Comparison of ENCODE assay signal across 1 cellular context in the genomic region with DNA sequence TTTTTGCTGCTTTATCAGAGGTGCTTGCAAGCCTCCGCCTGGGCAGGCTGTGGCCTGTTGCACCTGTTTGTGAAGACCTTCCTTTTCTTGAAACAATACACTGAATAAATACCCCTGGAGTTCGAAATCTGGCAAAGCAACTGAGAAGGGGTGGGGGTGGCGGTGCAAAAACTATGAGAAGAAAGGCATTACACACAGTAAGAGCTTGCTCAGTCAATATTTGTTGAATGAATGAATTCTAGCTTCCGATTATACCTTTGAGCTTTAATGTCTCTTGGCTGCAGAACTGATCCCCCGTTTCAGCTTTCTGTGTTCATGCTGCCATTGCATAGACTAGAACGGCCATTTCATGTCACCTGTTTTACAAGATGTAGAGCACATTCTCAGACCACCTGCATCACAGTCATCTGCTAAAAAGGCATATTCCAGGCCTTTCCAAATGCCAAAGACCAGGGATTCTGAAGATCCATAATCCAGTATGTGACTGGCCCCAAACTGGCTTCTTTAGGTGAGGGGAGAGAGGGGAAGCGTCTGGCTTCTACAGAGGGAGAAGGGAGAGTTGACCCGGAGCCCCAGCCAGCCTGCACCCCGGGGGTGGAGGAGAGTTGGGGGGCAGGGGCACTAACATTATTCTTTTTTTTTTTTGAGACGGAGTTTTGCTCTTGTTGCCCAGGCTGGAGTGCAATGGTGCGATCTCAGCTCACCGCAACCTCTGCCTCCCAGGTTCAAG.
TF ChIP-seq lines count a peak whose summit lies in the region.

No MANE protein-coding gene starts in this region.

TF ChIP-seq in HepG2, 621 proteins besides CTCF, POLR2A, EP300 and RAD21 (continued from another document and continues in another):
- TF ChIP-seq, protein P1, sequence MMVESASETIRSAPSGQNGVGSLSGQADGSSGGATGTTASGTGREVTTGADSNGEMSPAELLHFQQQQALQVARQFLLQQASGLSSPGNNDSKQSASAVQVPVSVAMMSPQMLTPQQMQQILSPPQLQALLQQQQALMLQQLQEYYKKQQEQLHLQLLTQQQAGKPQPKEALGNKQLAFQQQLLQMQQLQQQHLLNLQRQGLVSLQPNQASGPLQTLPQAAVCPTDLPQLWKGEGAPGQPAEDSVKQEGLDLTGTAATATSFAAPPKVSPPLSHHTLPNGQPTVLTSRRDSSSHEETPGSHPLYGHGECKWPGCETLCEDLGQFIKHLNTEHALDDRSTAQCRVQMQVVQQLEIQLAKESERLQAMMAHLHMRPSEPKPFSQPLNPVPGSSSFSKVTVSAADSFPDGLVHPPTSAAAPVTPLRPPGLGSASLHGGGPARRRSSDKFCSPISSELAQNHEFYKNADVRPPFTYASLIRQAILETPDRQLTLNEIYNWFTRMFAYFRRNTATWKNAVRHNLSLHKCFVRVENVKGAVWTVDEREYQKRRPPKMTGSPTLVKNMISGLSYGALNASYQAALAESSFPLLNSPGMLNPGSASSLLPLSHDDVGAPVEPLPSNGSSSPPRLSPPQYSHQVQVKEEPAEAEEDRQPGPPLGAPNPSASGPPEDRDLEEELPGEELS (CRISPR knock-in tag; IDR thresholded peaks at IDR 0.05), result peak; percentile 93
- no peak for TF ChIP-seq NFYB (CRISPR knock-in tag; IDR thresholded peaks at IDR 0.05)
- TF ChIP-seq ZNF550 (CRISPR knock-in tag; IDR thresholded peaks at IDR 0.05; ENCODE audit: borderline replicate concordance), result no peak
- 0 out of 2 replicates have a peak, but pooled peaks have one; percentile 24 for TF ChIP-seq ZNF614 (CRISPR knock-in tag; IDR thresholded peaks at IDR 0.05; ENCODE audit: borderline replicate concordance)
- no peak for TF ChIP-seq SIN3A (IDR thresholded peaks at IDR 0.05; ENCODE audit: borderline replicate concordance, low read depth, low read length)
- TF ChIP-seq ZBTB42 (CRISPR knock-in tag; IDR thresholded peaks at IDR 0.05), result no peak
- no peak for TF ChIP-seq PHB2 (IDR thresholded peaks at IDR 0.05; ENCODE audit: partially characterized antibody)
- TF ChIP-seq SOX13 (IDR thresholded peaks at IDR 0.05), result peak; percentile 89
- TF ChIP-seq SOX13 (CRISPR knock-in tag; conservative IDR thresholded peaks at IDR 0.05 in 1 of 2, IDR thresholded peaks at IDR 0.05 in 1 of 2), result peak in 1 of 2 experiments; percentile 97; a peak in 2 of 4 replicates
- TF ChIP-seq, protein P2, sequence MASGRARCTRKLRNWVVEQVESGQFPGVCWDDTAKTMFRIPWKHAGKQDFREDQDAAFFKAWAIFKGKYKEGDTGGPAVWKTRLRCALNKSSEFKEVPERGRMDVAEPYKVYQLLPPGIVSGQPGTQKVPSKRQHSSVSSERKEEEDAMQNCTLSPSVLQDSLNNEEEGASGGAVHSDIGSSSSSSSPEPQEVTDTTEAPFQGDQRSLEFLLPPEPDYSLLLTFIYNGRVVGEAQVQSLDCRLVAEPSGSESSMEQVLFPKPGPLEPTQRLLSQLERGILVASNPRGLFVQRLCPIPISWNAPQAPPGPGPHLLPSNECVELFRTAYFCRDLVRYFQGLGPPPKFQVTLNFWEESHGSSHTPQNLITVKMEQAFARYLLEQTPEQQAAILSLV (CRISPR knock-in tag; IDR thresholded peaks at IDR 0.05; ENCODE audit: borderline replicate concordance), result no peak
- TF ChIP-seq NCOA5 (CRISPR knock-in tag; IDR thresholded peaks at IDR 0.05), result no peak
- peak; percentile 58; the same call in 1 of the 2 replicates for TF ChIP-seq ZFX (CRISPR knock-in tag; IDR thresholded peaks at IDR 0.05; ENCODE audit: low read depth)
- TF ChIP-seq THYN1 (CRISPR knock-in tag; IDR thresholded peaks at IDR 0.05; ENCODE audit: borderline replicate concordance, low read depth), result no peak
- no peak for TF ChIP-seq ZNF891 (CRISPR knock-in tag; IDR thresholded peaks at IDR 0.05)
- TF ChIP-seq, protein P3, sequence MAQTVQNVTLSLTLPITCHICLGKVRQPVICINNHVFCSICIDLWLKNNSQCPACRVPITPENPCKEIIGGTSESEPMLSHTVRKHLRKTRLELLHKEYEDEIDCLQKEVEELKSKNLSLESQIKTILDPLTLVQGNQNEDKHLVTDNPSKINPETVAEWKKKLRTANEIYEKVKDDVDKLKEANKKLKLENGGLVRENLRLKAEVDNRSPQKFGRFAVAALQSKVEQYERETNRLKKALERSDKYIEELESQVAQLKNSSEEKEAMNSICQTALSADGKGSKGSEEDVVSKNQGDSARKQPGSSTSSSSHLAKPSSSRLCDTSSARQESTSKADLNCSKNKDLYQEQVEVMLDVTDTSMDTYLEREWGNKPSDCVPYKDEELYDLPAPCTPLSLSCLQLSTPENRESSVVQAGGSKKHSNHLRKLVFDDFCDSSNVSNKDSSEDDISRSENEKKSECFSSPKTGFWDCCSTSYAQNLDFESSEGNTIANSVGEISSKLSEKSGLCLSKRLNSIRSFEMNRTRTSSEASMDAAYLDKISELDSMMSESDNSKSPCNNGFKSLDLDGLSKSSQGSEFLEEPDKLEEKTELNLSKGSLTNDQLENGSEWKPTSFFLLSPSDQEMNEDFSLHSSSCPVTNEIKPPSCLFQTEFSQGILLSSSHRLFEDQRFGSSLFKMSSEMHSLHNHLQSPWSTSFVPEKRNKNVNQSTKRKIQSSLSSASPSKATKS (CRISPR knock-in tag; IDR thresholded peaks at IDR 0.05), result peak; percentile 37; the same call in 1 of the 2 replicates
- no peak for TF ChIP-seq ZNF33B (CRISPR knock-in tag; IDR thresholded peaks at IDR 0.05)
- no peak for TF ChIP-seq ZNF552 (CRISPR knock-in tag; IDR thresholded peaks at IDR 0.05; ENCODE audit: borderline replicate concordance)
- no peak for TF ChIP-seq TCF12 (IDR thresholded peaks at IDR 0.05)
- TF ChIP-seq TCF12 (CRISPR knock-in tag; IDR thresholded peaks at IDR 0.05), result peak; percentile 81
- no peak for TF ChIP-seq CHD2 (IDR thresholded peaks at IDR 0.05; ENCODE audit: low read depth, low read length)
- TF ChIP-seq, protein P4, sequence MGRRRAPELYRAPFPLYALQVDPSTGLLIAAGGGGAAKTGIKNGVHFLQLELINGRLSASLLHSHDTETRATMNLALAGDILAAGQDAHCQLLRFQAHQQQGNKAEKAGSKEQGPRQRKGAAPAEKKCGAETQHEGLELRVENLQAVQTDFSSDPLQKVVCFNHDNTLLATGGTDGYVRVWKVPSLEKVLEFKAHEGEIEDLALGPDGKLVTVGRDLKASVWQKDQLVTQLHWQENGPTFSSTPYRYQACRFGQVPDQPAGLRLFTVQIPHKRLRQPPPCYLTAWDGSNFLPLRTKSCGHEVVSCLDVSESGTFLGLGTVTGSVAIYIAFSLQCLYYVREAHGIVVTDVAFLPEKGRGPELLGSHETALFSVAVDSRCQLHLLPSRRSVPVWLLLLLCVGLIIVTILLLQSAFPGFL (CRISPR knock-in tag; IDR thresholded peaks at IDR 0.05), result no peak
- TF ChIP-seq BRCA1 (CRISPR knock-in tag; IDR thresholded peaks at IDR 0.05), result no peak
- no peak for TF ChIP-seq TEAD2 (CRISPR knock-in tag; IDR thresholded peaks at IDR 0.05)
- no peak for TF ChIP-seq ZNF350 (CRISPR knock-in tag; IDR thresholded peaks at IDR 0.05; ENCODE audit: borderline replicate concordance, low read depth)
- no peak for TF ChIP-seq SPEN (CRISPR knock-in tag; IDR thresholded peaks at IDR 0.05; ENCODE audit: low read depth)
- TF ChIP-seq, protein P5, sequence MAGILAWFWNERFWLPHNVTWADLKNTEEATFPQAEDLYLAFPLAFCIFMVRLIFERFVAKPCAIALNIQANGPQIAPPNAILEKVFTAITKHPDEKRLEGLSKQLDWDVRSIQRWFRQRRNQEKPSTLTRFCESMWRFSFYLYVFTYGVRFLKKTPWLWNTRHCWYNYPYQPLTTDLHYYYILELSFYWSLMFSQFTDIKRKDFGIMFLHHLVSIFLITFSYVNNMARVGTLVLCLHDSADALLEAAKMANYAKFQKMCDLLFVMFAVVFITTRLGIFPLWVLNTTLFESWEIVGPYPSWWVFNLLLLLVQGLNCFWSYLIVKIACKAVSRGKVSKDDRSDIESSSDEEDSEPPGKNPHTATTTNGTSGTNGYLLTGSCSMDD (CRISPR knock-in tag; IDR thresholded peaks at IDR 0.05), result no peak
- peak; percentile 32; the same call in 1 of the 2 replicates for TF ChIP-seq ZFY (CRISPR knock-in tag; IDR thresholded peaks at IDR 0.05)
- TF ChIP-seq ZMYM2 (CRISPR knock-in tag; IDR thresholded peaks at IDR 0.05), result no peak
- TF ChIP-seq ZNF441 (CRISPR knock-in tag; IDR thresholded peaks at IDR 0.05; ENCODE audit: borderline replicate concordance), result no peak; the same call in 1 of the 2 replicates
- no peak for TF ChIP-seq ISX (CRISPR knock-in tag; conservative IDR thresholded peaks at IDR 0.05)
- no peak for TF ChIP-seq CBX2 (IDR thresholded peaks at IDR 0.05; ENCODE audit: low read depth, low read length)
- TF ChIP-seq CBX2 (CRISPR knock-in tag; IDR thresholded peaks at IDR 0.05; ENCODE audit: low read depth), result no peak
- TF ChIP-seq, protein P6, sequence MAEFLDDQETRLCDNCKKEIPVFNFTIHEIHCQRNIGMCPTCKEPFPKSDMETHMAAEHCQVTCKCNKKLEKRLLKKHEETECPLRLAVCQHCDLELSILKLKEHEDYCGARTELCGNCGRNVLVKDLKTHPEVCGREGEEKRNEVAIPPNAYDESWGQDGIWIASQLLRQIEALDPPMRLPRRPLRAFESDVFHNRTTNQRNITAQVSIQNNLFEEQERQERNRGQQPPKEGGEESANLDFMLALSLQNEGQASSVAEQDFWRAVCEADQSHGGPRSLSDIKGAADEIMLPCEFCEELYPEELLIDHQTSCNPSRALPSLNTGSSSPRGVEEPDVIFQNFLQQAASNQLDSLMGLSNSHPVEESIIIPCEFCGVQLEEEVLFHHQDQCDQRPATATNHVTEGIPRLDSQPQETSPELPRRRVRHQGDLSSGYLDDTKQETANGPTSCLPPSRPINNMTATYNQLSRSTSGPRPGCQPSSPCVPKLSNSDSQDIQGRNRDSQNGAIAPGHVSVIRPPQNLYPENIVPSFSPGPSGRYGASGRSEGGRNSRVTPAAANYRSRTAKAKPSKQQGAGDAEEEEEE (CRISPR knock-in tag; IDR thresholded peaks at IDR 0.05; ENCODE audit: borderline replicate concordance), result no peak
- no peak for TF ChIP-seq TBL1XR1 (IDR thresholded peaks at IDR 0.05; ENCODE audit: borderline replicate concordance, low read length, partially characterized antibody)
- no peak for TF ChIP-seq MXD4 (CRISPR knock-in tag; IDR thresholded peaks at IDR 0.05)
- TF ChIP-seq RAD51 (IDR thresholded peaks at IDR 0.05; ENCODE audit: borderline replicate concordance), result no peak
- 0 out of 2 replicates have a peak, but pooled peaks have one; percentile 46 for TF ChIP-seq ZNF607 (CRISPR knock-in tag; IDR thresholded peaks at IDR 0.05; ENCODE audit: borderline replicate concordance)
- peak; percentile 71; the same call in 1 of the 2 replicates for TF ChIP-seq NFKBIZ (CRISPR knock-in tag; IDR thresholded peaks at IDR 0.05)
- TF ChIP-seq CENPX (CRISPR knock-in tag; IDR thresholded peaks at IDR 0.05), result no peak
- no peak for TF ChIP-seq KDM5B (CRISPR knock-in tag; IDR thresholded peaks at IDR 0.05; ENCODE audit: borderline replicate concordance)
- TF ChIP-seq CREM (IDR thresholded peaks at IDR 0.05), result peak; percentile 87
- no peak for TF ChIP-seq CREM (CRISPR knock-in tag; IDR thresholded peaks at IDR 0.05)
- no peak for TF ChIP-seq SRSF9 (IDR thresholded peaks at IDR 0.05; ENCODE audit: borderline replicate concordance, insufficient read depth, low read depth, low read length, poor library complexity, severe bottlenecking)
- no peak for TF ChIP-seq ZNF850 (CRISPR knock-in tag; conservative IDR thresholded peaks at IDR 0.05)
- no peak for TF ChIP-seq ZNF121 (CRISPR knock-in tag; IDR thresholded peaks at IDR 0.05)
- TF ChIP-seq, protein P7, sequence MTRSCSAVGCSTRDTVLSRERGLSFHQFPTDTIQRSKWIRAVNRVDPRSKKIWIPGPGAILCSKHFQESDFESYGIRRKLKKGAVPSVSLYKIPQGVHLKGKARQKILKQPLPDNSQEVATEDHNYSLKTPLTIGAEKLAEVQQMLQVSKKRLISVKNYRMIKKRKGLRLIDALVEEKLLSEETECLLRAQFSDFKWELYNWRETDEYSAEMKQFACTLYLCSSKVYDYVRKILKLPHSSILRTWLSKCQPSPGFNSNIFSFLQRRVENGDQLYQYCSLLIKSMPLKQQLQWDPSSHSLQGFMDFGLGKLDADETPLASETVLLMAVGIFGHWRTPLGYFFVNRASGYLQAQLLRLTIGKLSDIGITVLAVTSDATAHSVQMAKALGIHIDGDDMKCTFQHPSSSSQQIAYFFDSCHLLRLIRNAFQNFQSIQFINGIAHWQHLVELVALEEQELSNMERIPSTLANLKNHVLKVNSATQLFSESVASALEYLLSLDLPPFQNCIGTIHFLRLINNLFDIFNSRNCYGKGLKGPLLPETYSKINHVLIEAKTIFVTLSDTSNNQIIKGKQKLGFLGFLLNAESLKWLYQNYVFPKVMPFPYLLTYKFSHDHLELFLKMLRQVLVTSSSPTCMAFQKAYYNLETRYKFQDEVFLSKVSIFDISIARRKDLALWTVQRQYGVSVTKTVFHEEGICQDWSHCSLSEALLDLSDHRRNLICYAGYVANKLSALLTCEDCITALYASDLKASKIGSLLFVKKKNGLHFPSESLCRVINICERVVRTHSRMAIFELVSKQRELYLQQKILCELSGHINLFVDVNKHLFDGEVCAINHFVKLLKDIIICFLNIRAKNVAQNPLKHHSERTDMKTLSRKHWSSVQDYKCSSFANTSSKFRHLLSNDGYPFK (CRISPR knock-in tag; IDR thresholded peaks at IDR 0.05; ENCODE audit: borderline replicate concordance), result no peak
- TF ChIP-seq ZZZ3 (CRISPR knock-in tag; IDR thresholded peaks at IDR 0.05; ENCODE audit: borderline replicate concordance), result no peak
- TF ChIP-seq, protein P8, sequence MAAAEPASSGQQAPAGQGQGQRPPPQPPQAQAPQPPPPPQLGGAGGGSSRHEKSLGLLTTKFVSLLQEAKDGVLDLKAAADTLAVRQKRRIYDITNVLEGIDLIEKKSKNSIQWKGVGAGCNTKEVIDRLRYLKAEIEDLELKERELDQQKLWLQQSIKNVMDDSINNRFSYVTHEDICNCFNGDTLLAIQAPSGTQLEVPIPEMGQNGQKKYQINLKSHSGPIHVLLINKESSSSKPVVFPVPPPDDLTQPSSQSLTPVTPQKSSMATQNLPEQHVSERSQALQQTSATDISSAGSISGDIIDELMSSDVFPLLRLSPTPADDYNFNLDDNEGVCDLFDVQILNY (CRISPR knock-in tag; conservative IDR thresholded peaks at IDR 0.05), result no peak
- no peak for TF ChIP-seq U2AF2 (IDR thresholded peaks at IDR 0.05; ENCODE audit: low read depth, low read length)
- TF ChIP-seq KDM5A (IDR thresholded peaks at IDR 0.05; ENCODE audit: borderline replicate concordance, low read length), result no peak
- TF ChIP-seq ZNF446 (CRISPR knock-in tag; IDR thresholded peaks at IDR 0.05), result no peak
- TF ChIP-seq THAP11 (CRISPR knock-in tag; IDR thresholded peaks at IDR 0.05), result 0 out of 2 replicates have a peak, but pooled peaks have one; percentile 27
- no peak for TF ChIP-seq JUNB (CRISPR knock-in tag; IDR thresholded peaks at IDR 0.05; ENCODE audit: borderline replicate concordance)
- TF ChIP-seq TGIF2 (CRISPR knock-in tag; IDR thresholded peaks at IDR 0.05), result no peak
- TF ChIP-seq IRX3 (CRISPR knock-in tag; IDR thresholded peaks at IDR 0.05; ENCODE audit: borderline replicate concordance, low read depth), result no peak
- TF ChIP-seq ZNF556 (CRISPR knock-in tag; IDR thresholded peaks at IDR 0.05; ENCODE audit: borderline replicate concordance), result no peak
- TF ChIP-seq, protein P9, sequence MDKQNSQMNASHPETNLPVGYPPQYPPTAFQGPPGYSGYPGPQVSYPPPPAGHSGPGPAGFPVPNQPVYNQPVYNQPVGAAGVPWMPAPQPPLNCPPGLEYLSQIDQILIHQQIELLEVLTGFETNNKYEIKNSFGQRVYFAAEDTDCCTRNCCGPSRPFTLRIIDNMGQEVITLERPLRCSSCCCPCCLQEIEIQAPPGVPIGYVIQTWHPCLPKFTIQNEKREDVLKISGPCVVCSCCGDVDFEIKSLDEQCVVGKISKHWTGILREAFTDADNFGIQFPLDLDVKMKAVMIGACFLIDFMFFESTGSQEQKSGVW (CRISPR knock-in tag; IDR thresholded peaks at IDR 0.05; ENCODE audit: borderline replicate concordance), result no peak
- no peak for TF ChIP-seq NFRKB (IDR thresholded peaks at IDR 0.05)
- TF ChIP-seq XBP1 (CRISPR knock-in tag; IDR thresholded peaks at IDR 0.05), result no peak
